17 cellular contexts compared by ENCODE assay signal in the genomic region with DNA sequence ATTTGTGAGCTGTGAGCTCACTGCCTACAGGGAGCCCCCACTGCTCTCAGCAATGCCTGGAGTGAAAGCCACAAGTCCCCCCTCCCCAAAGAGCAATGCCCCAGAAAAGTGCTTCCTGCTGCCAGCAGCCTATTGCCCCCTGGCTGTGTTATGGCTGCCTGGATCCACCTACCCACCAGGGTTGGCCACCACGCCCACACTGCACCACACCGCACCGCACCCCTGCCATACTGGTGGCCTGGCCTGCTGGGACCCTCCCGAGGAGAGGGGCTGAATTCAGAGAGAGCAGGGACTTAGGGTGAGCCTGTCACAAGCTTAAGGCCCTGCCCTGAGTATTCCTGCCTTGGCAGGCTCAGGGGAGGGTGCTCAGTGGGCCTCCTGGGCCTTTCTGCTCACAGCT. TPM values are rescaled to one million over a fixed set of nuclear protein-coding genes. Genes with fewer than 3 reads are reported as not detected.
A peak's percentile ranks its signal among the peaks of the same experiment; 100 is the strongest.
DNase-seq lines count a peak whose midpoint lies in the region; ATAC-seq and TF ChIP-seq lines count a peak whose summit lies in the region.
"Had no signal": no experiment of that assay in that cellular context is flagged by ENCODE, and none has a peak within 500 bp of the region (broad histone marks: within the 10 kb centered on the region; RNA-seq: fewer than 3 reads in every experiment).

No MANE protein-coding gene starts in this region.

- no peak for TF ChIP-seq CTCF in GM23338 (conservative IDR thresholded peaks at IDR 0.05; ENCODE audit: low read depth in 2 of 2)

- H3F3A ChIP-seq in GM23338 (replicated peaks; ENCODE audit: low read depth) = no peaks in the 10 kb centered on the region

- H3K4ac ChIP-seq in mesendoderm (ENCODE audit: low read depth, low read length) = no peak overlapping the region
- H3K4ac ChIP-seq in trophoblast cell (ENCODE audit: low read depth, low read length) = no peak overlapping the region

- no peak overlapping the region for H4K5ac ChIP-seq in mesendoderm (ENCODE audit: low read length)

- no peak overlapping the region for H3K56ac ChIP-seq in mesendoderm (ENCODE audit: low read length)

- CTCF ChIA-PET in activated CD4-positive, alpha-beta T cell treated with anti-CD3 and anti-CD28 coated beads for 36 hours (lab: Charles Lee) = interaction anchor here (0.6 to 1.8 kb wide), 3 partner anchors 11 to 34 kb away, joined by 3 to 6 read pairs (median 4); no protein-coding TSS in a partner anchor

- H3K36me3 ChIP-seq in GM23338 (ENCODE audit: insufficient read depth) (no peaks in the 10 kb centered on the region), mesendoderm (ENCODE audit: control insufficient read depth, insufficient read depth, low read length) (no peaks in the 10 kb centered on the region), trophoblast cell (ENCODE audit: control insufficient read depth in 1 of 2, insufficient read depth in 2 of 2, low read length in 2 of 2) (no peaks in the 10 kb centered on the region)
- H3K36me3 ChIP-seq: BLaER1 treated with 17β-estradiol and CSF1 and Interleukin-3, amounts not matched to agents 10 nM and 100 nM had no signal

- H3K4me2 ChIP-seq in GM23338 = no peak overlapping the region
- H3K4me2 ChIP-seq in mesendoderm (ENCODE audit: low read length) = no peak overlapping the region
- H3K4me2 ChIP-seq in trophoblast cell (ENCODE audit: low read length) = no peak overlapping the region
- H3K4me2 ChIP-seq: BLaER1 treated with 17β-estradiol and CSF1 and Interleukin-3, amounts not matched to agents 10 nM and 100 nM had no signal

- no peak overlapping the region for H4K12ac ChIP-seq in trophoblast cell (ENCODE audit: low read depth, low read length)

- H3K27ac ChIP-seq in GM23338 (ENCODE audit: low read depth) (no peak overlapping the region), mesendoderm (ENCODE audit: low read depth, low read length) (no peak overlapping the region), trophoblast cell (ENCODE audit: low read depth, low read length) (no peak overlapping the region)
- H3K27ac ChIP-seq: BLaER1 treated with 17β-estradiol and CSF1 and Interleukin-3, amounts not matched to agents 10 nM and 100 nM had no signal

- no peaks in the 10 kb centered on the region for H3K9me3 Mint-ChIP-seq in GM23338
- H3K9me3 Mint-ChIP-seq in activated CD4-positive, alpha-beta T cell treated with anti-CD3 and anti-CD28 coated beads for 36 hours (ENCODE audit: low read depth) = no peaks in the 10 kb centered on the region
- H3K9me3 Mint-ChIP-seq: CD8-positive, alpha-beta T cell; HFFc6 had no signal

- no peak overlapping the region for H4K8ac ChIP-seq in mesendoderm (ENCODE audit: low read depth, low read length)
- H4K8ac ChIP-seq in trophoblast cell (ENCODE audit: low read depth, low read length) = no peak overlapping the region

- H2BK5ac ChIP-seq in mesendoderm (ENCODE audit: low read length) (no peak overlapping the region), trophoblast cell (ENCODE audit: low read depth, low read length, poor library complexity) (no peak overlapping the region)

- peaks cover 22% of the 10 kb centered on the region; the same call in 1 of the 2 replicates for H3K4me1 ChIP-seq in GM23338 (ENCODE audit: insufficient read depth)
- H3K4me1 ChIP-seq in mesendoderm (ENCODE audit: control insufficient read depth, low read depth, low read length) = peaks cover 1% of the 10 kb centered on the region
- peaks cover 2 to 5% of the 10 kb centered on the region in 2 experiments for H3K4me1 ChIP-seq in trophoblast cell (ENCODE audit: control insufficient read depth in 1 of 2, insufficient read depth in 2 of 2, low read length in 2 of 2)

- H3K27me3 ChIP-seq in GM23338 (ENCODE audit: insufficient read depth) = peaks cover 32% of the 10 kb centered on the region
- peaks cover 16% of the 10 kb centered on the region for H3K27me3 ChIP-seq in mesendoderm (ENCODE audit: insufficient read depth, low read length, poor library complexity)
- peaks cover 19% of the 10 kb centered on the region for H3K27me3 ChIP-seq in trophoblast cell (ENCODE audit: insufficient read depth, low read length)

- H3K4me3 Mint-ChIP-seq in GM23338 = no peak overlapping the region
- no peak overlapping the region for H3K4me3 Mint-ChIP-seq in activated CD4-positive, alpha-beta T cell treated with anti-CD3 and anti-CD28 coated beads for 36 hours
- H3K4me3 Mint-ChIP-seq: CD8-positive, alpha-beta T cell; HFFc6 had no signal

- H2AFZ ChIP-seq in GM23338 = peak overlapping the region; percentile 80; the same call in 1 of the 2 replicates
- H2AFZ ChIP-seq in trophoblast cell (ENCODE audit: insufficient read depth, low read length, poor library complexity) = no peak overlapping the region

- H3K4me3 ChIP-seq in GM23338 (no peak overlapping the region), mesendoderm (ENCODE audit: low read length) (no peak overlapping the region), trophoblast cell (ENCODE audit: low read depth, low read length) (peak overlapping the region; percentile 60)
- H3K4me3 ChIP-seq: BLaER1 treated with 17β-estradiol and CSF1 and Interleukin-3, amounts not matched to agents 10 nM and 100 nM had no signal

- intact Hi-C loops in activated CD4-positive, alpha-beta T cell treated with anti-CD3 and anti-CD28 coated beads for 36 hours (cut with DNase I, micrococcal nuclease) = no loop called here

- H3K23ac ChIP-seq in mesendoderm (ENCODE audit: low read length) (peak overlapping the region; percentile 66), trophoblast cell (ENCODE audit: low read length) (no peak overlapping the region)

- no peak for DNase-seq in GM23338 (ENCODE audit: low spot score)
- peak; percentile 44 for DNase-seq in ecto neural progenitor cell (ENCODE audit: low spot score)
- no peak for DNase-seq in mesendoderm
- DNase-seq in trophoblast cell = no peak
- DNase-seq in activated gamma-delta T cell (lab: John Stamatoyannopoulos, UW) = no peak
- no peak for DNase-seq in activated effector memory CD4-positive, alpha-beta T cell treated with Interleukin-2 at 50 U/mL for 16 hours
- DNase-seq in activated CD4-positive, alpha-beta T cell treated with anti-CD3 and anti-CD28 coated beads for 36 hours = no peak
- DNase-seq: 8988T; Calu3; CD8-positive, alpha-beta T cell; HCEC 1CT; HFFc6; IMR-90 had no signal

- ATAC-seq in GM23338 (no peak), HG02571 (IDR thresholded peaks at IDR 0.05; ENCODE audit: unreplicated experiment) (no peak)
- ATAC-seq in activated CD4-positive, alpha-beta T cell treated with anti-CD3 and anti-CD28 coated beads for 36 hours = no peak
- ATAC-seq: CD8-positive, alpha-beta T cell had no signal

- H3K18ac ChIP-seq in mesendoderm (ENCODE audit: low read length) (no peak overlapping the region), trophoblast cell (ENCODE audit: low read length) (no peak overlapping the region)

- H3K79me2 ChIP-seq in GM23338 (replicated peaks; ENCODE audit: insufficient read depth) (no peaks in the 10 kb centered on the region), mesendoderm (ENCODE audit: control insufficient read depth, insufficient read depth, low read length) (no peaks in the 10 kb centered on the region), trophoblast cell (ENCODE audit: control insufficient read depth, insufficient read depth, low read length, poor library complexity) (no peaks in the 10 kb centered on the region)

- H4K20me1 ChIP-seq in GM23338 (replicated peaks; ENCODE audit: insufficient read depth) = no peaks in the 10 kb centered on the region; the same call in 1 of the 2 replicates

- H2BK120ac ChIP-seq in mesendoderm (ENCODE audit: low read depth, low read length) = no peak overlapping the region
- no peak overlapping the region for H2BK120ac ChIP-seq in trophoblast cell (ENCODE audit: insufficient read depth, low read length, poor library complexity)

- H3K27ac Mint-ChIP-seq in GM23338 = no peak overlapping the region
- H3K27ac Mint-ChIP-seq in activated CD4-positive, alpha-beta T cell treated with anti-CD3 and anti-CD28 coated beads for 36 hours = no peak overlapping the region
- H3K27ac Mint-ChIP-seq: CD8-positive, alpha-beta T cell; HFFc6 had no signal

- H3K4me1 Mint-ChIP-seq in GM23338 = peaks cover 25% of the 10 kb centered on the region
- peaks cover 12% of the 10 kb centered on the region for H3K4me1 Mint-ChIP-seq in activated CD4-positive, alpha-beta T cell treated with anti-CD3 and anti-CD28 coated beads for 36 hours

- no peak overlapping the region for H2BK12ac ChIP-seq in trophoblast cell (ENCODE audit: low read length)

- peaks cover 4% of the 10 kb centered on the region for H3K9me3 ChIP-seq in trophoblast cell (ENCODE audit: insufficient read depth, low read depth, low read length)
- H3K9me3 ChIP-seq: BLaER1 treated with 17β-estradiol and CSF1 and Interleukin-3, amounts not matched to agents 10 nM and 100 nM had no signal

- H3K9me2 ChIP-seq in GM23338 (ENCODE audit: insufficient read depth) = no peaks in the 10 kb centered on the region

- no peak overlapping the region for H2BK15ac ChIP-seq in mesendoderm (replicated peaks; ENCODE audit: low read depth)

- H3K79me1 ChIP-seq in mesendoderm (ENCODE audit: low read length) (no peaks in the 10 kb centered on the region), trophoblast cell (ENCODE audit: low read length) (no peaks in the 10 kb centered on the region)

- H2AK5ac ChIP-seq in mesendoderm (ENCODE audit: low read length) (no peak overlapping the region), trophoblast cell (ENCODE audit: low read length) (no peak overlapping the region)

- no CpG with 5 or more reads among the region's 4 CpGs for WGBS in mesendoderm (ENCODE audit: extremely low coverage, insufficient coverage, low lambda C conversion rate)
- WGBS in trophoblast cell (ENCODE audit: extremely low coverage, insufficient coverage, insufficient read length) = no CpG with 5 or more reads among the region's 4 CpGs

- peaks cover 35% of the 10 kb centered on the region for H3K27me3 Mint-ChIP-seq in GM23338 (ENCODE audit: insufficient read depth, low read depth, poor library complexity)
- H3K27me3 Mint-ChIP-seq in activated CD4-positive, alpha-beta T cell treated with anti-CD3 and anti-CD28 coated beads for 36 hours = peaks cover 19% of the 10 kb centered on the region

- H3K9ac ChIP-seq in mesendoderm (ENCODE audit: low read length) (no peak overlapping the region), trophoblast cell (ENCODE audit: low read length) (no peak overlapping the region)
- H3K9ac ChIP-seq: BLaER1 treated with 17β-estradiol and CSF1 and Interleukin-3, amounts not matched to agents 10 nM and 100 nM had no signal

- no peak overlapping the region for H3K14ac ChIP-seq in trophoblast cell (ENCODE audit: low read length)

- H3K36me3 Mint-ChIP-seq in GM23338 (ENCODE audit: low read depth) = no peaks in the 10 kb centered on the region; the same call in 2 of the 3 replicates
- no peaks in the 10 kb centered on the region for H3K36me3 Mint-ChIP-seq in activated CD4-positive, alpha-beta T cell treated with anti-CD3 and anti-CD28 coated beads for 36 hours (ENCODE audit: low read depth)
- H3K36me3 Mint-ChIP-seq: CD8-positive, alpha-beta T cell had no signal

- no peak overlapping the region for H4K91ac ChIP-seq in trophoblast cell (ENCODE audit: low read depth, low read length)

- POLR2A ChIA-PET in activated CD4-positive, alpha-beta T cell treated with anti-CD3 and anti-CD28 coated beads for 36 hours (lab: Charles Lee) = no interaction called here

RNA-seq across cellular contexts. Expression of gene CFAP99, which starts 4.3 kb away (rescaled TPM):
- total RNA-seq in GM23338 (2014; rRNA removed; shearing (Covaris generic)) = not detected in 2 replicates
- not detected in 2 replicates for polyA plus RNA-seq in GM23338 (2016; fragmentation: Nextera tagmentation; extraction: Ambion mirVana)
- 0.11 TPM for polyA plus RNA-seq in mesendoderm (2013, experiment 1 of 2)
- polyA plus RNA-seq in mesendoderm (2013, experiment 2 of 2) = 0.13 TPM
- not detected in 2 replicates for polyA plus RNA-seq in trophoblast cell (2013)
- under 1 TPM in 1 of 2 experiments, not detected in 1; 0.05 TPM for total RNA-seq in activated CD4-positive, alpha-beta T cell treated with anti-CD3 and anti-CD28 coated beads for 36 hours
- total RNA-seq: A673, Calu3, HFFc6, IMR-90 had no signal
- polyA plus RNA-seq: AG04450, IMR-90 had no signal

RNA-seq across cellular contexts. Expression of gene ZFYVE28, which starts 4.6 kb away (rescaled TPM):
- total RNA-seq in GM23338 (2014; rRNA removed; shearing (Covaris generic)) = 4.6 and 8.7 TPM in 2 replicates
- polyA plus RNA-seq in GM23338 (2016; fragmentation: Nextera tagmentation; extraction: Ambion mirVana) = 1.8 and 2.6 TPM in 2 replicates
- 1.5 TPM for polyA plus RNA-seq in mesendoderm (2013, experiment 1 of 2)
- polyA plus RNA-seq in mesendoderm (2013, experiment 2 of 2) = 1.4 TPM
- 0.03 and 0.10 TPM in 2 replicates for polyA plus RNA-seq in trophoblast cell (2013)
- total RNA-seq in activated CD4-positive, alpha-beta T cell treated with anti-CD3 and anti-CD28 coated beads for 36 hours = 1 to 10 TPM; 8.7 to 9.3 TPM

RNA-seq across cellular contexts. Expression of gene RNF4, which starts 45.8 kb away (rescaled TPM):
- total RNA-seq in GM23338 (2014; rRNA removed; shearing (Covaris generic)) = 77.2 and 87.5 TPM in 2 replicates
- polyA plus RNA-seq in GM23338 (2016; fragmentation: Nextera tagmentation; extraction: Ambion mirVana) = 42.5 and 47.7 TPM in 2 replicates
- polyA plus RNA-seq in mesendoderm (2013, experiment 1 of 2) = 57.6 TPM
- polyA plus RNA-seq in mesendoderm (2013, experiment 2 of 2) = 56.5 TPM
- 42.2 and 43.1 TPM in 2 replicates for polyA plus RNA-seq in trophoblast cell (2013)
- total RNA-seq in activated CD4-positive, alpha-beta T cell treated with anti-CD3 and anti-CD28 coated beads for 36 hours = 10 to 100 TPM; 87.5 to 94.1 TPM
